ENCODE assay signal across 37 cellular contexts in the genomic region with DNA sequence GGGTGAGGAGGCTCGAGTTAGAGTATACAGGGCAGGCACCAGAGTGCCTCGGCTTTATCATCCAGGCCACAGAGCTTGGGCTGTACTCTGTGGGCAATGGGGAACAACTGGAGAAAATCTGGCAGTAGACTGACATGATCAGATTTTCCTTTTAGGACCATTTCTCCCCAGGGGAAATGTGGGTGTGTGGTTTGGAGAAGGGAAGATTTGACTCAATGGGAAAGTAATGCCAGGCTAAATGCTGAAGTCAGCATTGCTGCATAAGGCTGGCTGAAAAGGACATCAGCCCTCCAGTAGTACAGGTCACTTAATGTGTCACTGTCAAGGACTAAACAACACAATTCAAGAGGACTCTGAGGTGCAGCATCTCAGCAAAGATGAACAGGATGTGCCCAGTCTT. TPM values are rescaled to one million over a fixed set of nuclear protein-coding genes. Genes with fewer than 3 reads are reported as not detected.
"Had no signal": no experiment of that assay in that cellular context is flagged by ENCODE, and none has a peak within 500 bp of the region (broad histone marks: within the 10 kb centered on the region; RNA-seq: fewer than 3 reads in every experiment).

No MANE protein-coding gene starts in this region.

- H3K27ac Mint-ChIP-seq: activated naive CD4-positive, alpha-beta T cell treated with anti-CD3 and anti-CD28 coated beads for 36 hours; activated naive CD8-positive, alpha-beta T cell treated with anti-CD3 and anti-CD28 coated beads for 36 hours; dendritic cell treated with granulocyte-macrophage colony-stimulating factor and Interleukin-4, amounts not matched to agents 40 ng/mL and 50 ng/mL, for 4 days; endodermal cell; nephron; progenitor cell of endocrine pancreas; stimulated activated memory B cell treated with anti-CD40 and anti-IgM and Interleukin-4, amounts not matched to agents 10 μg/mL and 1 μg/mL and 100 μg/mL, for 72 hours; stimulated activated naive CD8-positive, alpha-beta T cell treated with anti-CD3 and anti-CD28 coated beads, Interleukin-15, amount 100 ng/mL, for 72 hours; T-cell had no signal

- H3K9me3 Mint-ChIP-seq: activated naive CD4-positive, alpha-beta T cell treated with anti-CD3 and anti-CD28 coated beads for 36 hours; dendritic cell treated with granulocyte-macrophage colony-stimulating factor and Interleukin-4, amounts not matched to agents 40 ng/mL and 50 ng/mL, for 4 days had no signal

- H3K4me1 Mint-ChIP-seq: activated naive CD8-positive, alpha-beta T cell treated with anti-CD3 and anti-CD28 coated beads for 36 hours; stimulated activated naive CD8-positive, alpha-beta T cell treated with anti-CD3 and anti-CD28 coated beads, Interleukin-15, amount 100 ng/mL, for 72 hours; T-cell had no signal

- H3K4me3 Mint-ChIP-seq: activated naive CD4-positive, alpha-beta T cell treated with anti-CD3 and anti-CD28 coated beads for 36 hours; activated naive CD8-positive, alpha-beta T cell treated with anti-CD3 and anti-CD28 coated beads for 36 hours; dendritic cell treated with granulocyte-macrophage colony-stimulating factor and Interleukin-4, amounts not matched to agents 40 ng/mL and 50 ng/mL, for 4 days; endodermal cell; nephron; stimulated activated memory B cell treated with anti-CD40 and anti-IgM and Interleukin-4, amounts not matched to agents 10 μg/mL and 1 μg/mL and 100 μg/mL, for 72 hours; stimulated activated naive CD8-positive, alpha-beta T cell treated with anti-CD3 and anti-CD28 coated beads, Interleukin-15, amount 100 ng/mL, for 72 hours; T-cell had no signal

- H3K27me3 ChIP-seq: ascending aorta, brain microvascular endothelial cell, ovary, sigmoid colon had no signal

- H3K27ac ChIP-seq: adrenal gland, ascending aorta, brain microvascular endothelial cell, lower lobe of right lung, neutrophil, ovary, sigmoid colon, tibial nerve had no signal

- H3K4me2 ChIP-seq: smooth muscle cell had no signal

- H3K4me3 ChIP-seq: adrenal gland, ascending aorta, heart right ventricle, lower lobe of right lung, mucosa of descending colon, ovary, sigmoid colon, smooth muscle cell, tibial nerve had no signal

- DNase-seq: activated CD4-positive, alpha-beta T cell treated with anti-CD3 and anti-CD28 coated beads for 4 hours; activated CD4-positive, alpha-beta T cell treated with anti-CD3 and anti-CD28 coated beads, Interleukin-2, amount 50 U/mL, for 4 hours; activated CD8-positive, alpha-beta memory T cell treated with anti-CD3 and anti-CD28 coated beads for 24 hours; activated effector memory CD4-positive, alpha-beta T cell treated with Interleukin-2 at 50 U/mL for 16 hours; activated naive CD4-positive, alpha-beta T cell treated with anti-CD3 and anti-CD28 coated beads for 36 hours; activated naive CD8-positive, alpha-beta T cell treated with anti-CD3 and anti-CD28 coated beads for 36 hours; adrenal gland; brain microvascular endothelial cell; caudate nucleus; endodermal cell; foreskin melanocyte; heart right ventricle; lower lobe of right lung; mucosa of descending colon; ovary; sigmoid colon; stimulated activated CD4-positive, alpha-beta T cell treated with anti-CD3 and anti-CD28 coated beads, Interleukin-1b, Interleukin-23, amount 100 ng/mL, for 48 hours; stimulated activated CD4-positive, alpha-beta T cell treated with anti-CD3 and anti-CD28 coated beads, Interleukin-4, amount 100 ng/mL, for 4 hours; stimulated activated CD8-positive, alpha-beta memory T cell treated with anti-CD3 and anti-CD28 coated beads, Interleukin-4, amount 100 ng/mL, for 48 hours; stimulated activated naive CD8-positive, alpha-beta T cell treated with anti-CD3 and anti-CD28 coated beads, Interleukin-15, amount 100 ng/mL, for 72 hours; T-cell had no signal

- H3K4me1 ChIP-seq: adrenal gland, ascending aorta, lower lobe of right lung, sigmoid colon had no signal

- H3K27me3 Mint-ChIP-seq: progenitor cell of endocrine pancreas had no signal

- H3K36me3 ChIP-seq: adrenal gland, ascending aorta, brain microvascular endothelial cell, heart right ventricle, lower lobe of right lung, neutrophil, ovary, sigmoid colon, tibial nerve had no signal

- H3K36me3 Mint-ChIP-seq: activated naive CD8-positive, alpha-beta T cell treated with anti-CD3 and anti-CD28 coated beads for 36 hours; T-cell had no signal

- ATAC-seq: esophagus mucosa; heart right ventricle; lower lobe of right lung; mucosa of descending colon; stimulated activated memory B cell treated with anti-CD40 and anti-IgM and Interleukin-4, amounts not matched to agents 10 μg/mL and 1 μg/mL and 100 μg/mL, for 72 hours; stimulated activated naive CD8-positive, alpha-beta T cell treated with anti-CD3 and anti-CD28 coated beads, Interleukin-15, amount 100 ng/mL, for 72 hours; T-cell had no signal

- H3K9me3 ChIP-seq: adrenal gland, ascending aorta, lower lobe of right lung, mucosa of descending colon, neutrophil, ovary had no signal

RNA-seq across cellular contexts. Expression of a gene that starts 5.0 kb away (rescaled TPM):
- total RNA-seq: activated naive CD4-positive, alpha-beta T cell treated with anti-CD3 and anti-CD28 coated beads for 36 hours; activated naive CD8-positive, alpha-beta T cell treated with anti-CD3 and anti-CD28 coated beads for 36 hours; adrenal gland; ascending aorta; glomerular endothelial cell; kidney epithelial cell; mesenteric fat pad; sigmoid colon; T-cell; T-helper 2 cell treated with Interferon-gamma antibody and Interleukin-4, amounts not matched to agents 100 ng/mL and 5 ng/mL, for 36 hours; tibial nerve had no signal

RNA-seq across cellular contexts. Expression of a gene that starts 40.4 kb away (rescaled TPM):
- total RNA-seq: activated naive CD4-positive, alpha-beta T cell treated with anti-CD3 and anti-CD28 coated beads for 36 hours; activated naive CD8-positive, alpha-beta T cell treated with anti-CD3 and anti-CD28 coated beads for 36 hours; endodermal cell; esophagus mucosa; glomerular endothelial cell; kidney epithelial cell; lower lobe of right lung; mesenteric fat pad; mucosa of descending colon; renal cortical epithelial cell; sigmoid colon; smooth muscle cell; T-helper 2 cell treated with Interferon-gamma antibody and Interleukin-4, amounts not matched to agents 100 ng/mL and 5 ng/mL, for 36 hours; temporal lobe; tibial nerve; urinary bladder had no signal
